18 cellular contexts compared by ENCODE assay signal in the genomic region with DNA sequence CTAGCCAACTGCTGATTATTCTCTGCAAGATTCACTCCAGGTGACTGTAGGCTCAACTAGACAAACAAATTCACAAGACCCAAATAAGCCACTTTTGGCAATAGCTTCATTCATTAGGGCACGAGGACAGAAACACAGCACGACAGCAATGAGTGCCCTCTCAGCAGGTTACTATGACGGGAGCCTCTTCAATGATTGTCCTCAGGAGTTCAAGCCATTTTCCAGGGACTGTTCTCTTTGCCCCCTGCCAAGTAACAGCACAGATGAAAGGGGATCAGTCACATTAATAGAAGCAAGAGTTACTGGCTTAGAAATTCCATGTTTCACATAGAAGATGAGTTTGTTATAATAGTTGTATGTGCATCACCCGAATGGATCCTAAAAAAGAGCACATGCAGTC.
DNase-seq lines count a peak whose midpoint lies in the region; ATAC-seq and TF ChIP-seq lines count a peak whose summit lies in the region.
"Had no signal": no experiment of that assay in that cellular context is flagged by ENCODE, and none has a peak within 500 bp of the region (broad histone marks: within the 10 kb centered on the region; RNA-seq: fewer than 3 reads in every experiment).

No MANE protein-coding gene starts in this region.

- no peaks in the 10 kb centered on the region for H4K20me1 ChIP-seq in BLaER1 treated with 17β-estradiol and CSF1 and Interleukin-3, amounts not matched to agents 10 nM and 100 nM
- no peaks in the 10 kb centered on the region for H4K20me1 ChIP-seq in neural cell (ENCODE audit: insufficient read depth)

- peak overlapping the region in 6 of 11 experiments; percentile 18 to 58 (median 36); a peak in 6 of 22 replicates for H3K4me2 ChIP-seq in BLaER1 treated with 17β-estradiol and CSF1 and Interleukin-3, amounts not matched to agents 10 nM and 100 nM
- no peak overlapping the region for H3K4me2 ChIP-seq in neural cell (ENCODE audit: low read length)

- no peaks in the 10 kb centered on the region for H3K9me2 ChIP-seq in neural cell (ENCODE audit: insufficient read depth, low read length)

- H3F3A ChIP-seq in neural cell (ENCODE audit: insufficient read depth, low read length, poor library complexity, severe bottlenecking), result no peaks in the 10 kb centered on the region

- no peak for TF ChIP-seq EP300 in neural cell (conservative IDR thresholded peaks at IDR 0.05; ENCODE audit: poor library complexity, severe bottlenecking)

- H3K9ac ChIP-seq in BLaER1 treated with 17β-estradiol and CSF1 and Interleukin-3, amounts not matched to agents 10 nM and 100 nM, result no peak overlapping the region; a peak in 1 of 22 replicates
- H3K9ac ChIP-seq in neural cell (ENCODE audit: low read length), result no peak overlapping the region

- H3K9me3 ChIP-seq in BLaER1 treated with 17β-estradiol and CSF1 and Interleukin-3, amounts not matched to agents 10 nM and 100 nM (replicated peaks in 1 of 11), result no peaks in the 10 kb centered on the region
- no peaks in the 10 kb centered on the region for H3K9me3 ChIP-seq in neural cell (ENCODE audit: low read length)
- H3K9me3 ChIP-seq: SJSA1 had no signal

- H3K27me3 ChIP-seq in BLaER1 treated with 17β-estradiol and CSF1 and Interleukin-3, amounts not matched to agents 10 nM and 100 nM, result no peaks in the 10 kb centered on the region
- H3K27me3 ChIP-seq in neural cell (ENCODE audit: insufficient read depth, low read depth, low read length), result no peaks in the 10 kb centered on the region
- H3K27me3 ChIP-seq: SJSA1 had no signal

- peak; percentile 73 for DNase-seq in LNCaP clone FGC (ENCODE audit: low read depth)
- DNase-seq in NCI-H69 (lab: John Stamatoyannopoulos, UW), result peak; percentile 93
- no peak for DNase-seq in activated CD4-positive, alpha-beta T cell treated with anti-CD3 and anti-CD28 coated beads, Interleukin-2, amount 50 U/mL, for 1 hour
- DNase-seq in cortex of kidney (lab: John Stamatoyannopoulos, UW), result no peak
- DNase-seq in activated CD4-positive, alpha-beta T cell treated with anti-CD3 and anti-CD28 coated beads for 1 hour, result no peak
- DNase-seq: CD4-positive, alpha-beta T cell; DND-41; GDM1; NCI-H1092; NCI-H510A; NK-92 treated with Interleukin-12 subunit alpha and Interleukin-12 subunit beta, amount 100 ng/mL, for 24 hours; SW 1271 had no signal

- no peak for TF ChIP-seq RAD21 in neural cell (conservative IDR thresholded peaks at IDR 0.05)

- H2AFZ ChIP-seq in neural cell (ENCODE audit: low read depth, low read length), result no peak overlapping the region

- TF ChIP-seq CTCF in LNCaP clone FGC (IDR thresholded peaks at IDR 0.05; ENCODE audit: control insufficient read depth, extremely low read depth, insufficient read depth) (no peak), neural cell (IDR thresholded peaks at IDR 0.05; ENCODE audit: poor library complexity, severe bottlenecking) (no peak)

- peak overlapping the region in 5 of 11 experiments; percentile 19 to 65 (median 61); a peak in 8 of 22 replicates for H3K27ac ChIP-seq in BLaER1 treated with 17β-estradiol and CSF1 and Interleukin-3, amounts not matched to agents 10 nM and 100 nM
- no peak overlapping the region for H3K27ac ChIP-seq in neural cell (ENCODE audit: low read length)
- H3K27ac ChIP-seq: HL-60, RWPE1, SJSA1 had no signal

- H3K36me3 ChIP-seq in BLaER1 treated with 17β-estradiol and CSF1 and Interleukin-3, amounts not matched to agents 10 nM and 100 nM, result no peaks in the 10 kb centered on the region
- no peaks in the 10 kb centered on the region for H3K36me3 ChIP-seq in neural cell (ENCODE audit: insufficient read depth, low read length)
- H3K36me3 ChIP-seq: SJSA1 had no signal

- no peaks in the 10 kb centered on the region for H3K79me2 ChIP-seq in neural cell (replicated peaks; ENCODE audit: insufficient read depth, low read length)

- H3K4me1 ChIP-seq in BLaER1 treated with 17β-estradiol and CSF1 and Interleukin-3, amounts not matched to agents 10 nM and 100 nM, result peaks cover 0 to 14% (median 10%) of the 10 kb centered on the region in 10 experiments; a peak in 13 of 20 replicates
- H3K4me1 ChIP-seq: SJSA1 had no signal

- H3K4me3 ChIP-seq in BLaER1 treated with 17β-estradiol and CSF1 and Interleukin-3, amounts not matched to agents 10 nM and 100 nM, result no peak overlapping the region
- H3K4me3 ChIP-seq in LNCaP clone FGC (ENCODE audit: low read depth, low read length) (no peak overlapping the region), neural cell (ENCODE audit: low read length) (no peak overlapping the region)
- H3K4me3 ChIP-seq: SJSA1 had no signal

- ATAC-seq in HG02840 (IDR thresholded peaks at IDR 0.05; ENCODE audit: low FRiP score, unreplicated experiment), result no peak

TF ChIP-seq in neural cell, 6 proteins besides CTCF, POLR2A, EP300 and RAD21:
- TF ChIP-seq MXI1 (conservative IDR thresholded peaks at IDR 0.05; ENCODE audit: poor library complexity, severe bottlenecking) (no peak), TAF1 (IDR thresholded peaks at IDR 0.05; ENCODE audit: low read depth) (no peak), REST (IDR thresholded peaks at IDR 0.05; ENCODE audit: borderline replicate concordance) (peak; percentile 49), SMC3 (conservative IDR thresholded peaks at IDR 0.05; ENCODE audit: poor library complexity) (no peak), POLR2AphosphoS5 (IDR thresholded peaks at IDR 0.05) (peak; percentile 36)

Comparison
In these comparisons a context has a peak if more than half of its experiments do, and no peak if none do; other contexts are left out.
1. DNase-seq: peak in LNCaP clone FGC (single experiment) and NCI-H69 (single experiment); none in activated CD4-positive, alpha-beta T cell treated with anti-CD3 and anti-CD28 coated beads, Interleukin-2, amount 50 U/mL, for 1 hour (single experiment), cortex of kidney (single experiment) and activated CD4-positive, alpha-beta T cell treated with anti-CD3 and anti-CD28 coated beads for 1 hour (single experiment).